Comparison of ENCODE assay signal across 19 cellular contexts in genomic region chr5:140429724-140430123, GRCh38.
"Had no signal": no experiment of that assay in that cellular context is flagged by ENCODE, and none has a peak within 500 bp of the region (broad histone marks: within the 10 kb centered on the region; RNA-seq: fewer than 3 reads in every experiment).

No MANE protein-coding gene starts in this region.

- H3K4me2 ChIP-seq: smooth muscle cell had no signal

- ATAC-seq: esophagus mucosa; heart left ventricle; left lung; stimulated activated effector memory CD8-positive, alpha-beta T cell treated with anti-CD3 and anti-CD28 coated beads, Interleukin-12 subunit alpha, Interleukin-12 subunit beta, amount 100 ng/mL, for 72 hours had no signal

- H3K4me3 ChIP-seq: dorsolateral prefrontal cortex, heart left ventricle, left lung, lung, right atrium auricular region, smooth muscle cell, tibial artery, upper lobe of left lung, uterus had no signal

- DNase-seq: cortex of kidney; dorsolateral prefrontal cortex; effector CD8-positive, alpha-beta T cell; heart left ventricle; hippocampal formation; left lung; mesendoderm; naive B cell; posterior cingulate gyrus; stimulated activated CD4-positive, alpha-beta T cell treated with anti-CD3 and anti-CD28 coated beads, Interleukin-4, amount 100 ng/mL, for 1 hour; stimulated activated CD8-positive, alpha-beta memory T cell treated with anti-CD3 and anti-CD28 coated beads, Interleukin-4, amount 100 ng/mL, for 48 hours; tibial artery; upper lobe of left lung; uterus had no signal

- H3K27ac ChIP-seq: heart left ventricle, left lung, right atrium auricular region, tibial artery, upper lobe of left lung, uterus had no signal

- H3K27me3 ChIP-seq: dorsolateral prefrontal cortex, heart left ventricle, left lung, right atrium auricular region, tibial artery, upper lobe of left lung, uterus had no signal

- H3K36me3 ChIP-seq: heart left ventricle, left lung, right atrium auricular region, tibial artery, upper lobe of left lung, uterus had no signal

- H3K9me3 ChIP-seq: heart left ventricle, left lung, right atrium auricular region, tibial artery, upper lobe of left lung, uterus had no signal

- H3K4me1 ChIP-seq: right atrium auricular region had no signal
